10 cellular contexts compared by ENCODE assay signal in the genomic region with DNA sequence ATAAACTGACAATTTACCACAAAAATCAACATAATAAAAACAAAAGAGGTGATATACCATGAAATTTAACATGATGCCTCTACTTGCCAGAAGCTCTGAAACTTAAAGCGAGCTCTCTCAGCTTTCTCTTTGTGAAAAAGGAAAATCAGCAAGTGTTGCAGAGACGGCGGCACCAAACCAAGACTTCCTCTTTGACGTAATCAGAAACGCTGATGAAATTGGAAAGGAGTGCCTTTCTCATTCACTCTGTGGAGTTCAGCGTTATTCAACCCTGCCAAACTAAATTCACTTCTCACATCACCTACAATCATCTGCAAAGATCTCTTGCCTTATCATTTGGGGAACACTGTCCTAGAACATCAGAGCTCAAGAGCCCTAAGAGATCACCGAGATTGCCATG. TPM values are rescaled to one million over a fixed set of nuclear protein-coding genes. Genes with fewer than 3 reads are reported as not detected.
DNase-seq lines count a peak whose midpoint lies in the region; ATAC-seq and TF ChIP-seq lines count a peak whose summit lies in the region.
"Had no signal": no experiment of that assay in that cellular context is flagged by ENCODE, and none has a peak within 500 bp of the region (broad histone marks: within the 10 kb centered on the region; RNA-seq: fewer than 3 reads in every experiment).

No MANE protein-coding gene starts in this region.

- no peaks in the 10 kb centered on the region for H3K9me3 ChIP-seq in Peyer's patch

- no peak overlapping the region for H3K4me3 ChIP-seq in Peyer's patch
- H3K4me3 ChIP-seq: PC-9 had no signal

- H3K4me1 Mint-ChIP-seq in CD14-positive monocyte (peaks cover 34% of the 10 kb centered on the region), osteocyte (ENCODE audit: unreplicated experiment) (peaks cover 4% of the 10 kb centered on the region)

- intact Hi-C loops in CD14-positive monocyte (cut with micrococcal nuclease) = loop anchor here (2.0 to 5.0 kb wide), 2 partner anchors 39 to 112 kb away; no protein-coding TSS in a partner anchor

- peak overlapping the region; percentile 87 to 96 (median 91) for H3K27ac Mint-ChIP-seq in CD14-positive monocyte
- no peak overlapping the region for H3K27ac Mint-ChIP-seq in osteocyte (ENCODE audit: unreplicated experiment)

- no peaks in the 10 kb centered on the region for H3K9me3 Mint-ChIP-seq in CD14-positive monocyte
- no peaks in the 10 kb centered on the region for H3K9me3 Mint-ChIP-seq in osteocyte (ENCODE audit: unreplicated experiment)

- DNase-seq in CD14-positive monocyte (ENCODE audit: low spot score) (peak; percentile 63), Peyer's patch (peak in 2 of 3 donors; percentile 56 to 70), germinal center (ENCODE audit: low spot score) (peak; percentile 45), NCI-H524 (lab: John Stamatoyannopoulos, UW) (no peak), HuH-7 (ENCODE audit: low spot score) (no peak), 8988T (no peak), osteocyte (ENCODE audit: extremely low spot score, unreplicated experiment) (no peak)

- H3K4me3 Mint-ChIP-seq in CD14-positive monocyte (peak overlapping the region; percentile 0 to 76), osteocyte (ENCODE audit: unreplicated experiment) (no peak overlapping the region)

- peaks cover 4 to 17% (median 11%) of the 10 kb centered on the region in 4 donors for H3K4me1 ChIP-seq in Peyer's patch

- peak overlapping the region in 1 of 4 donors; percentile 72 for H3K27ac ChIP-seq in Peyer's patch
- H3K27ac ChIP-seq: brain microvascular endothelial cell, PC-9 had no signal

- H3K36me3 ChIP-seq in Peyer's patch = peaks cover 0 to 63% (median under 1%) of the 10 kb centered on the region in 3 donors

- no peaks in the 10 kb centered on the region for H3K27me3 Mint-ChIP-seq in CD14-positive monocyte (ENCODE audit: low read depth in 3 of 3)
- no peaks in the 10 kb centered on the region for H3K27me3 Mint-ChIP-seq in osteocyte (ENCODE audit: unreplicated experiment)

- no peak for TF ChIP-seq CTCF in CD14-positive monocyte (IDR thresholded peaks at IDR 0.05)
- TF ChIP-seq CTCF in Peyer's patch (IDR thresholded peaks at IDR 0.05) = no peak
- no peak for TF ChIP-seq CTCF in osteocyte (IDR thresholded peaks at IDR 0.05)

- no peak for TF ChIP-seq POLR2A in Peyer's patch (IDR thresholded peaks at IDR 0.05)

- H3K36me3 Mint-ChIP-seq in CD14-positive monocyte (peaks cover 73 to 84% of the 10 kb centered on the region in 2 donors), osteocyte (ENCODE audit: unreplicated experiment) (peaks cover 45% of the 10 kb centered on the region)

- ATAC-seq in GM18868 (IDR thresholded peaks at IDR 0.05; ENCODE audit: unreplicated experiment) = peak; percentile 24

- H3K27me3 ChIP-seq in Peyer's patch = no peaks in the 10 kb centered on the region
- H3K27me3 ChIP-seq: brain microvascular endothelial cell had no signal

RNA-seq across cellular contexts. Expression of gene ANXA6, which starts 32.2 kb away (rescaled TPM):
- 100 to 1,000 TPM in 1 of 2 donors, 10 to 100 TPM in 1; 93.5 to 124 TPM for polyA plus RNA-seq in CD14-positive monocyte
- total RNA-seq in Peyer's patch (100 to 1,000 TPM in 1 of 4 donors, 10 to 100 TPM in 3; 11.2 to 228 (median 30.1) TPM), osteocyte (245 and 254 TPM in 2 replicates)

RNA-seq across cellular contexts. Expression of gene TNIP1, which starts 44.6 kb away (rescaled TPM):
- polyA plus RNA-seq in CD14-positive monocyte = 10 to 100 TPM; 30.8 to 46.4 TPM
- total RNA-seq in Peyer's patch (100 to 1,000 TPM; 191 to 352 (median 266) TPM), osteocyte (73.5 and 85.5 TPM in 2 replicates)

Comparison
In these comparisons a context has a peak if more than half of its experiments do, and no peak if none do; other contexts are left out.
1. DNase-seq: peak in CD14-positive monocyte (single experiment), Peyer's patch (2 of 3) and germinal center (single experiment); none in NCI-H524 (0 of 2), HuH-7 (single experiment), 8988T (single experiment) and osteocyte (single experiment).